Comparison of ENCODE assay signal across 23 cellular contexts in genomic region chr19:13484141-13484540, GRCh38. TPM values are rescaled to one million over a fixed set of nuclear protein-coding genes. Genes with fewer than 3 reads are reported as not detected.
"Had no signal": no experiment of that assay in that cellular context is flagged by ENCODE, and none has a peak within 500 bp of the region (broad histone marks: within the 10 kb centered on the region; RNA-seq: fewer than 3 reads in every experiment).

No MANE protein-coding gene starts in this region.

- H3K27ac ChIP-seq: HL-60, SJCRH30 had no signal

- H3K36me3 ChIP-seq: SJCRH30 had no signal

- H3K4me1 ChIP-seq: SJCRH30 had no signal

- H3K9me3 ChIP-seq: SJCRH30 had no signal

- ATAC-seq: Panc1, PC-3, Right ventricle myocardium inferior, SK-N-SH treated with all-trans-retinoic acid at 6 μM for 48 hours had no signal

- H3K4me3 ChIP-seq: SJCRH30 had no signal

- DNase-seq: KBM-7, MV-4-11, NCI-H1048, NCI-H1105, NCI-H1417, NCI-H1436 treated with DMSO at 0.1 percent for 48 hours, NCI-H1694, NCI-H187 treated with DMSO at 0.1 percent for 48 hours, NCI-H2029 treated with DMSO at 0.1 percent for 48 hours, NCI-H2171 treated with DMSO at 0.1 percent for 48 hours, NCI-H345, NCI-H446 treated with DMSO at 0.1 percent for 48 hours, NCI-H510A treated with DMSO at 0.1 percent for 48 hours, NCI-H526, NCI-H82, PC-3, SHP77 treated with DMSO at 0.1 percent for 48 hours, SJCRH30 had no signal

RNA-seq across cellular contexts. Expression of gene CACNA1A, which starts 22.1 kb away (rescaled TPM):
- total RNA-seq: MCF 10A had no signal
